ENCODE assay signal across 8 cellular contexts in the genomic region with DNA sequence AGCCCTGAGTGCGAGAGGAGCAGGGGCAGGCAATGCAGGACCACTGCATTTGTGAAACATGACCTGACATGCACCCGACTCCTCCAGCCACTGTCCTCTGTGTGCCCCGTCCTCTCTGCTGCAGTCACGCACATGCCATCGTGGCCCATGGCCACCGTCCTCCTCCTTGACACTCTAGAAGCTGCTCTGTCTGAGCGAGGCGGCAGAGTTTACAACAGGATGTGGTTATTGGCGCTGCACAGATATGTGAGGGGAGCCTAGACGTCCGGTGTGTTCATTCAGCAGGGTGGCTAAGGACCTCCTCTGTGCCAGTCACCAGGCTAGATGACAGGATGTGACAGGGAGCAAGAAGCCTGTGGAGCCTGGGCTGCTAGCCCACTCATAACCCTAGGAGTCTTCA.
A peak's percentile ranks its signal among the peaks of the same experiment; 100 is the strongest.
DNase-seq lines count a peak whose midpoint lies in the region; ATAC-seq lines count a peak whose summit lies in the region.

No MANE protein-coding gene starts in this region.

- peak overlapping the region; percentile 32; the same call in 1 of the 2 replicates for H3K4me3 ChIP-seq in Karpas-422 (ENCODE audit: low read length)

- intact Hi-C loops in left colon (cut with DNase I, micrococcal nuclease), result no loop called here

- no peak overlapping the region for H3K27ac ChIP-seq in Karpas-422 (ENCODE audit: low read length)

- peak overlapping the region; percentile 76 for H2AFZ ChIP-seq in Karpas-422 (ENCODE audit: low read length)

- H3K4me2 ChIP-seq in Karpas-422 (ENCODE audit: low read depth, low read length, poor library complexity, severe bottlenecking), result peak overlapping the region; percentile 56

- no peaks in the 10 kb centered on the region for H3K9me2 ChIP-seq in Karpas-422 (replicated peaks; ENCODE audit: insufficient read depth, low read length)

- peaks cover 20% of the 10 kb centered on the region for H3K4me1 ChIP-seq in Karpas-422 (ENCODE audit: low read length)

- no peaks in the 10 kb centered on the region for H3K79me2 ChIP-seq in Karpas-422 (ENCODE audit: low read length)

- no peaks in the 10 kb centered on the region for H3K9me3 ChIP-seq in Karpas-422 (ENCODE audit: low read length)

- H3K27me3 ChIP-seq in Karpas-422 (ENCODE audit: low read length), result no peaks in the 10 kb centered on the region

- H3K9ac ChIP-seq in Karpas-422 (ENCODE audit: low read length), result peak overlapping the region; percentile 40

- H3K36me3 ChIP-seq in Karpas-422 (ENCODE audit: insufficient read depth, low read length), result no peaks in the 10 kb centered on the region

- no peaks in the 10 kb centered on the region for H4K20me1 ChIP-seq in Karpas-422 (ENCODE audit: insufficient read depth, low read depth, low read length)

- ATAC-seq in GM21515 (IDR thresholded peaks at IDR 0.05; ENCODE audit: unreplicated experiment), result peak; percentile 99
- ATAC-seq in left colon, result peak; percentile 61

- DNase-seq in GDM1 (lab: John Stamatoyannopoulos, UW) (peak; percentile 29), Karpas-422 (peak; percentile 88), left colon (peak; percentile 53 to 57), GOT3 (lab: John Stamatoyannopoulos, UW) (no peak), cerebellar nuclear complex (lab: John Stamatoyannopoulos, UW) (no peak)
- peak; percentile 61 for DNase-seq in activated CD8-positive, alpha-beta memory T cell treated with anti-CD3 and anti-CD28 coated beads, Interleukin-2, amount 50 U/mL, for 1 hour (ENCODE audit: extremely low read depth)
- peak; percentile 71 to 76 for DNase-seq in stimulated activated CD8-positive, alpha-beta memory T cell treated with anti-CD3 and anti-CD28 coated beads, Interleukin-7, amount 100 ng/mL, for 4 hours (ENCODE audit: low read depth in 2 of 2)

Comparison
In these comparisons a context has a peak if more than half of its experiments do, and no peak if none do; other contexts are left out.
1. DNase-seq: peak in GDM1 (single experiment), Karpas-422 (single experiment), activated CD8-positive, alpha-beta memory T cell treated with anti-CD3 and anti-CD28 coated beads, Interleukin-2, amount 50 U/mL, for 1 hour (single experiment), left colon (2 of 2) and stimulated activated CD8-positive, alpha-beta memory T cell treated with anti-CD3 and anti-CD28 coated beads, Interleukin-7, amount 100 ng/mL, for 4 hours (2 of 2); none in GOT3 (single experiment) and cerebellar nuclear complex (0 of 2).